ENCODE assay signal across 2 cellular contexts in genomic region chr6:2725364-2725988, GRCh38.
TF ChIP-seq lines count a peak whose summit lies in the region.

No MANE protein-coding gene starts in this region.

TF ChIP-seq in IMR-90, 13 proteins besides CTCF, POLR2A, EP300 and RAD21:
- TF ChIP-seq CHD1 (IDR thresholded peaks at IDR 0.05; ENCODE audit: low read depth, low read length) (no peak), MXI1 (IDR thresholded peaks at IDR 0.05; ENCODE audit: borderline replicate concordance, low read depth, low read length) (no peak), BHLHE40 (IDR thresholded peaks at IDR 0.05; ENCODE audit: low read depth, low read length) (no peak), SMC3 (IDR thresholded peaks at IDR 0.05; ENCODE audit: low read depth, low read length) (no peak), RFX5 (IDR thresholded peaks at IDR 0.05; ENCODE audit: low read depth, low read length) (no peak), MAFK (IDR thresholded peaks at IDR 0.05; ENCODE audit: low read depth, low read length) (no peak), CEBPB (IDR thresholded peaks at IDR 0.05; ENCODE audit: low read depth, low read length) (no peak), MAZ (IDR thresholded peaks at IDR 0.05; ENCODE audit: borderline replicate concordance, low read depth, low read length) (no peak), FOS (IDR thresholded peaks at IDR 0.05; ENCODE audit: low read depth, low read length) (no peak), NFE2L2 (IDR thresholded peaks at IDR 0.05; ENCODE audit: low read depth, low read length) (no peak), ELK1 (IDR thresholded peaks at IDR 0.05; ENCODE audit: borderline replicate concordance, low read depth, low read length) (no peak), RCOR1 (IDR thresholded peaks at IDR 0.05; ENCODE audit: insufficient replicate concordance, low read length) (no peak)
- TF ChIP-seq, protein P1, sequence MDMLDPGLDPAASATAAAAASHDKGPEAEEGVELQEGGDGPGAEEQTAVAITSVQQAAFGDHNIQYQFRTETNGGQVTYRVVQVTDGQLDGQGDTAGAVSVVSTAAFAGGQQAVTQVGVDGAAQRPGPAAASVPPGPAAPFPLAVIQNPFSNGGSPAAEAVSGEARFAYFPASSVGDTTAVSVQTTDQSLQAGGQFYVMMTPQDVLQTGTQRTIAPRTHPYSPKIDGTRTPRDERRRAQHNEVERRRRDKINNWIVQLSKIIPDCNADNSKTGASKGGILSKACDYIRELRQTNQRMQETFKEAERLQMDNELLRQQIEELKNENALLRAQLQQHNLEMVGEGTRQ (IDR thresholded peaks at IDR 0.05; ENCODE audit: low read depth, low read length), result no peak

TF ChIP-seq in H1, 55 proteins besides CTCF, POLR2A, EP300 and RAD21:
- TF ChIP-seq SUZ12 (IDR thresholded peaks at IDR 0.05; ENCODE audit: low read length), result no peak
- no peak for TF ChIP-seq SRF (IDR thresholded peaks at IDR 0.05; ENCODE audit: low read depth, low read length)
- TF ChIP-seq KDM4A (IDR thresholded peaks at IDR 0.05; ENCODE audit: low read depth, low read length, severe bottlenecking), result no peak
- no peak for TF ChIP-seq POU5F1 (IDR thresholded peaks at IDR 0.05; ENCODE audit: low read depth, low read length)
- TF ChIP-seq POLR2AphosphoS5 (IDR thresholded peaks at IDR 0.05; ENCODE audit: low read depth, low read length), result no peak
